Comparison of ENCODE assay signal across 11 cellular contexts in the genomic region with DNA sequence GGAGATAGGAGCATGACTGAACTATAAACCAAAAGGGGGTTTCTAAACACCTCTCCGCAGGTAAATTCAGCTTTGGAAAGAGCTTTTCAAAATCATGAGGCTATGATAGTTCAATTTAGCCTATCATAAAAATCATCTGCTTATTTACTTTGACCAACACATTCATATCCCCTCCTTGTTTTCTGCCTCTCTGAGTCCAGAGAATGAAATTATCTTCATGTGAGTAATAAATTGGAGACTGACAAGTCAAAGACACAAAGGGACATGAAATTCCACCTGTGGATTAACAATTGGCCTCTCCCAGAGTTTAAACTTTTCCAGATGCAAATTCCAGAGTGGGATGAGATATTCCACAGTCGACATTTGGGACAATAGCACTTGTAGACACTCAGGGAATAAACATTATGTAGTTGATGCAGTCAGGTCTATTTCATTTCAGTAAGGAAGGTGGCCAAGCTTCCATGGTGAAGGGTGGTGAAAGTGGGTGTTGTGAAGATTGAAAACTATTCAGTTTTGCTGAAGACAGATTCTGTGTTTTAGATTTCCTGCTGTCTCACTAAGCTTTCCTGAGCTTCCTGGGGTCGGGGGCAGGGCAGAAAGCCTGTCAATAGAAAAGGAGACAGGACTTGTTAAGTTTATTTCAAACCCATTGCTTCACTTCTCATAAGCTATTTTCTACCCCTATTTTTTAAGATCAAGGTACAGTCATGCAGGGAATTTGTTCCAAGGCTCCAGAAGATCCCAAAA.
A peak's percentile ranks its signal among the peaks of the same experiment; 100 is the strongest.
DNase-seq lines count a peak whose midpoint lies in the region; TF ChIP-seq lines count a peak whose summit lies in the region.
"Had no signal": no experiment of that assay in that cellular context is flagged by ENCODE, and none has a peak within 500 bp of the region (broad histone marks: within the 10 kb centered on the region; RNA-seq: fewer than 3 reads in every experiment).

No MANE protein-coding gene starts in this region.

- H3K36me3 ChIP-seq in fibroblast of lung (ENCODE audit: control insufficient read depth, insufficient read depth, low read length) (no peaks in the 10 kb centered on the region), stomach (no peaks in the 10 kb centered on the region)
- H3K36me3 ChIP-seq: cardiac muscle cell had no signal

- TF ChIP-seq EP300 in stomach (IDR thresholded peaks at IDR 0.05), result no peak

- H3K4me3 ChIP-seq in fibroblast of lung (replicated peaks in 1 of 4; ENCODE audit: control extremely low read depth in 1 of 4, insufficient read depth in 1 of 4, low read depth in 3 of 4, low read length in 4 of 4) (no peak overlapping the region), stomach (no peak overlapping the region)
- H3K4me3 ChIP-seq: cardiac muscle cell had no signal

- TF ChIP-seq CTCF in fibroblast of lung (conservative IDR thresholded peaks at IDR 0.05 in 1 of 2, IDR thresholded peaks at IDR 0.05 in 1 of 2; ENCODE audit: low read depth in 1 of 2, low read length in 2 of 2), result no peak
- TF ChIP-seq CTCF in stomach (IDR thresholded peaks at IDR 0.05), result no peak

- no peaks in the 10 kb centered on the region for H3K79me2 ChIP-seq in fibroblast of lung (ENCODE audit: control insufficient read depth, insufficient read depth, low read length)
- H3K79me2 ChIP-seq: parathyroid adenoma had no signal

- intact Hi-C loops in activated CD4-positive, alpha-beta memory T cell treated with anti-CD3 and anti-CD28 coated beads for 36 hours (cut with micrococcal nuclease), result loop anchor here (1.0 to 5.0 kb wide), 12 partner anchors 15 to 285 kb away; partner anchors contain the start of gene CDC42EP3
- intact Hi-C loops in stomach (cut with DNase I; ENCODE audit: low total_unique reads), result no loop called here

- no peaks in the 10 kb centered on the region for H3K27me3 ChIP-seq in fibroblast of lung (ENCODE audit: control insufficient read depth, insufficient read depth, low read length)
- H3K27me3 ChIP-seq in stomach, result no peaks in the 10 kb centered on the region
- H3K27me3 ChIP-seq: cardiac muscle cell had no signal

- H2AFZ ChIP-seq in fibroblast of lung (ENCODE audit: low read length), result no peak overlapping the region

- no peak overlapping the region for H3K9ac ChIP-seq in fibroblast of lung (ENCODE audit: insufficient read depth, low read length)
- H3K9ac ChIP-seq: parathyroid adenoma had no signal

- H3K36me3 Mint-ChIP-seq in activated CD4-positive, alpha-beta memory T cell treated with anti-CD3 and anti-CD28 coated beads for 36 hours, result no peaks in the 10 kb centered on the region

- H3K27ac ChIP-seq in fibroblast of lung (ENCODE audit: insufficient read depth, low read length) (no peak overlapping the region), stomach (peak overlapping the region; percentile 45 to 78 (median 75))
- H3K27ac ChIP-seq: 22Rv1, cardiac muscle cell, parathyroid adenoma had no signal

- H3K4me2 ChIP-seq in fibroblast of lung (ENCODE audit: extremely low read depth, insufficient read depth, low read length), result peak overlapping the region; percentile 33

- peak overlapping the region; percentile 92 for H3K27ac Mint-ChIP-seq in activated CD4-positive, alpha-beta memory T cell treated with anti-CD3 and anti-CD28 coated beads for 36 hours

- H3K4me1 ChIP-seq in fibroblast of lung (ENCODE audit: control insufficient read depth, extremely low read depth, insufficient read depth, low read length), result peaks cover 44% of the 10 kb centered on the region
- H3K4me1 ChIP-seq in stomach, result peaks cover 42 to 92% (median 78%) of the 10 kb centered on the region in 4 donors

- CTCF ChIA-PET in activated CD4-positive, alpha-beta memory T cell treated with anti-CD3 and anti-CD28 coated beads for 36 hours (lab: Charles Lee), result interaction anchor here (0.9 to 2.0 kb wide), 6 partner anchors 13 to 191 kb away, joined by 3 to 8 read pairs (median 6); no protein-coding TSS in a partner anchor
- CTCF ChIA-PET in HEK293T (lab: Yijun Ruan, JAX), result no interaction called here

- H3K27me3 Mint-ChIP-seq in activated CD4-positive, alpha-beta memory T cell treated with anti-CD3 and anti-CD28 coated beads for 36 hours, result no peaks in the 10 kb centered on the region

- TF ChIP-seq POLR2A in stomach (IDR thresholded peaks at IDR 0.05), result no peak

- H3K9me3 ChIP-seq in fibroblast of lung (ENCODE audit: control insufficient read depth, insufficient read depth, low read depth, low read length), result no peaks in the 10 kb centered on the region
- H3K9me3 ChIP-seq in stomach, result no peaks in the 10 kb centered on the region

- no peaks in the 10 kb centered on the region for H3K9me3 Mint-ChIP-seq in activated CD4-positive, alpha-beta memory T cell treated with anti-CD3 and anti-CD28 coated beads for 36 hours

- POLR2A ChIA-PET in activated CD4-positive, alpha-beta memory T cell treated with anti-CD3 and anti-CD28 coated beads for 36 hours (lab: Charles Lee), result interaction anchor here (1.0 to 2.4 kb wide), 7 partner anchors 13 to 284 kb away, joined by 3 to 9 read pairs (median 4); partner anchors contain the start of gene CDC42EP3
- POLR2A ChIA-PET in HEK293T (lab: Yijun Ruan, JAX), result no interaction called here

- 70 to 78% (median 72%) methylated on average over 3 of the region's 3 CpGs for WGBS in stomach, 5 donors

- peak; percentile 12 for DNase-seq in DMS53 (lab: John Stamatoyannopoulos, UW)
- DNase-seq in DMS53 treated with DMSO at 0.1 percent for 48 hours (lab: John Stamatoyannopoulos, UW; ENCODE audit: unreplicated experiment), result no peak
- DNase-seq in activated CD4-positive, alpha-beta memory T cell treated with anti-CD3 and anti-CD28 coated beads for 36 hours, result no peak
- DNase-seq in fibroblast of lung (ENCODE audit: low read depth in 2 of 2), result no peak
- no peak for DNase-seq in stomach
- no peak for DNase-seq in HuH-7 (ENCODE audit: low spot score)
- DNase-seq in HEK293T (ENCODE audit: extremely low spot score), result no peak
- DNase-seq in activated effector memory CD4-positive, alpha-beta T cell treated with Interleukin-2 at 50 U/mL for 16 hours, result no peak

- H3K4me1 Mint-ChIP-seq in activated CD4-positive, alpha-beta memory T cell treated with anti-CD3 and anti-CD28 coated beads for 36 hours (ENCODE audit: low read depth), result peaks cover 88% of the 10 kb centered on the region

- peak overlapping the region; percentile 56 for H3K4me3 Mint-ChIP-seq in activated CD4-positive, alpha-beta memory T cell treated with anti-CD3 and anti-CD28 coated beads for 36 hours

- H4K20me1 ChIP-seq in fibroblast of lung (ENCODE audit: control insufficient read depth, extremely low read depth, insufficient read depth, low read length), result no peaks in the 10 kb centered on the region

TF ChIP-seq in HEK293T, 16 proteins besides CTCF, POLR2A, EP300 and RAD21:
- TF ChIP-seq ARNT (IDR thresholded peaks at IDR 0.05) (no peak), NFRKB (IDR thresholded peaks at IDR 0.05) (no peak), ELF4 (IDR thresholded peaks at IDR 0.05) (no peak), BHLHE40 (IDR thresholded peaks at IDR 0.05; ENCODE audit: borderline replicate concordance) (no peak), FOXM1 (IDR thresholded peaks at IDR 0.05; ENCODE audit: borderline replicate concordance) (no peak), FOXK2 (IDR thresholded peaks at IDR 0.05) (no peak), TARDBP (IDR thresholded peaks at IDR 0.05) (no peak), CTBP1 (IDR thresholded peaks at IDR 0.05; ENCODE audit: borderline replicate concordance) (no peak), FOXA1 (IDR thresholded peaks at IDR 0.05) (no peak), PKNOX1 (IDR thresholded peaks at IDR 0.05) (no peak), ZNF384 (IDR thresholded peaks at IDR 0.05) (no peak), LEF1 (IDR thresholded peaks at IDR 0.05; ENCODE audit: borderline replicate concordance) (no peak), SP1 (IDR thresholded peaks at IDR 0.05) (no peak), L3MBTL2 (conservative IDR thresholded peaks at IDR 0.05) (no peak), SUZ12 (IDR thresholded peaks at IDR 0.05) (no peak), HDGF (IDR thresholded peaks at IDR 0.05; ENCODE audit: borderline replicate concordance) (no peak)
